Comparison of ENCODE assay signal across 18 cellular contexts in genomic region chr1:115680730-115681111, GRCh38. TPM values are rescaled to one million over a fixed set of nuclear protein-coding genes. Genes with fewer than 3 reads are reported as not detected.
DNase-seq lines count a peak whose midpoint lies in the region; ATAC-seq and TF ChIP-seq lines count a peak whose summit lies in the region.
"Had no signal": no experiment of that assay in that cellular context is flagged by ENCODE, and none has a peak within 500 bp of the region (broad histone marks: within the 10 kb centered on the region; RNA-seq: fewer than 3 reads in every experiment).

No MANE protein-coding gene starts in this region.

- H3K9me3 ChIP-seq in breast epithelium: no peaks in the 10 kb centered on the region
- no peaks in the 10 kb centered on the region for H3K9me3 ChIP-seq in vagina
- no peaks in the 10 kb centered on the region for H3K9me3 ChIP-seq in ovary
- H3K9me3 ChIP-seq: A549 had no signal

- H3K4me1 Mint-ChIP-seq in MCF 10A (ENCODE audit: insufficient read depth, unreplicated experiment): peaks cover 18% of the 10 kb centered on the region
- no peaks in the 10 kb centered on the region for H3K4me1 Mint-ChIP-seq in activated CD4-positive, alpha-beta memory T cell treated with anti-CD3 and anti-CD28 coated beads for 36 hours (ENCODE audit: low read depth)
- H3K4me1 Mint-ChIP-seq: CD14-positive monocyte had no signal

- TF ChIP-seq POLR2A in breast epithelium (IDR thresholded peaks at IDR 0.05) (no peak), vagina (IDR thresholded peaks at IDR 0.05) (no peak), ovary (IDR thresholded peaks at IDR 0.05) (no peak)

- WGBS in ovary, 3 donors: 79 to 95% (median 92%) methylated on average over 5 of the region's 5 CpGs

- TF ChIP-seq CTCF in MCF 10A (IDR thresholded peaks at IDR 0.05; ENCODE audit: unreplicated experiment) (no peak), breast epithelium (IDR thresholded peaks at IDR 0.05) (no peak), vagina (IDR thresholded peaks at IDR 0.05) (no peak), ovary (IDR thresholded peaks at IDR 0.05) (no peak)

- H3K4me3 Mint-ChIP-seq in MCF 10A (ENCODE audit: unreplicated experiment): no peak overlapping the region
- H3K4me3 Mint-ChIP-seq in activated CD4-positive, alpha-beta memory T cell treated with anti-CD3 and anti-CD28 coated beads for 36 hours: no peak overlapping the region
- H3K4me3 Mint-ChIP-seq: CD14-positive monocyte, H9 had no signal

- no peaks in the 10 kb centered on the region for H3K27me3 Mint-ChIP-seq in MCF 10A (ENCODE audit: insufficient read depth, unreplicated experiment)
- H3K27me3 Mint-ChIP-seq in activated CD4-positive, alpha-beta memory T cell treated with anti-CD3 and anti-CD28 coated beads for 36 hours: no peaks in the 10 kb centered on the region

- no TSS peak for BruUV-seq in MCF 10A (replicated peaks; lab: Mats Ljungman, UMichigan)

- no peak overlapping the region for H3K27ac ChIP-seq in breast epithelium
- peak overlapping the region; percentile 79 for H3K27ac ChIP-seq in rectal smooth muscle tissue (ENCODE audit: low read depth, low read length)
- peak overlapping the region; percentile 69 for H3K27ac ChIP-seq in vagina
- H3K27ac ChIP-seq in ovary: no peak overlapping the region
- H3K27ac ChIP-seq: A549 had no signal

- CTCF ChIA-PET in MCF 10A (lab: Yijun Ruan, JAX): interaction anchor here (0.9 to 1.7 kb wide), 2 partner anchors 26 to 38 kb away, joined by 3 to 6 read pairs; no protein-coding TSS in a partner anchor
- CTCF ChIA-PET in activated CD4-positive, alpha-beta memory T cell treated with anti-CD3 and anti-CD28 coated beads for 36 hours (lab: Charles Lee): interaction anchor here (1.0 kb wide), 1 partner anchor 26 kb away, joined by 3 read pairs; no protein-coding TSS in a partner anchor

- peak overlapping the region; percentile 68 for H3K27ac Mint-ChIP-seq in MCF 10A (ENCODE audit: low read depth, unreplicated experiment)
- no peak overlapping the region for H3K27ac Mint-ChIP-seq in activated CD4-positive, alpha-beta memory T cell treated with anti-CD3 and anti-CD28 coated beads for 36 hours

- H3K36me3 Mint-ChIP-seq in MCF 10A (ENCODE audit: insufficient read depth, unreplicated experiment): peaks cover 17% of the 10 kb centered on the region
- no peaks in the 10 kb centered on the region for H3K36me3 Mint-ChIP-seq in activated CD4-positive, alpha-beta memory T cell treated with anti-CD3 and anti-CD28 coated beads for 36 hours

- no peak overlapping the region for H3K4me3 ChIP-seq in breast epithelium
- no peak overlapping the region for H3K4me3 ChIP-seq in rectal smooth muscle tissue (ENCODE audit: low read length)
- no peak overlapping the region for H3K4me3 ChIP-seq in vagina
- no peak overlapping the region for H3K4me3 ChIP-seq in ovary
- H3K4me3 ChIP-seq: A549, GM12878 had no signal

- H3K4me1 ChIP-seq in breast epithelium (no peaks in the 10 kb centered on the region), rectal smooth muscle tissue (ENCODE audit: control insufficient read depth, insufficient read depth, low read length) (peaks cover 34% of the 10 kb centered on the region), vagina (peaks cover 39% of the 10 kb centered on the region), ovary (ENCODE audit: insufficient read depth) (peaks cover 6% of the 10 kb centered on the region)

- ATAC-seq in left cardiac atrium: peak; percentile 20 to 66
- ATAC-seq: A549, HepG2 had no signal

- H3K36me3 ChIP-seq in breast epithelium: no peaks in the 10 kb centered on the region
- H3K36me3 ChIP-seq in rectal smooth muscle tissue (ENCODE audit: control insufficient read depth, insufficient read depth, low read length): peaks cover 13% of the 10 kb centered on the region
- H3K36me3 ChIP-seq in vagina: peaks cover 0 to 26% of the 10 kb centered on the region in 2 donors
- no peaks in the 10 kb centered on the region for H3K36me3 ChIP-seq in ovary

- no peak for DNase-seq in MCF 10A (ENCODE audit: unreplicated experiment)
- no peak for DNase-seq in breast epithelium (ENCODE audit: low spot score in 2 of 2)
- DNase-seq in left cardiac atrium: no peak
- DNase-seq in vagina (ENCODE audit: extremely low spot score in 2 of 2): no peak
- no peak for DNase-seq in ovary
- no peak for DNase-seq in NCI-H345 (lab: John Stamatoyannopoulos, UW)
- DNase-seq in activated CD4-positive, alpha-beta memory T cell treated with anti-CD3 and anti-CD28 coated beads for 36 hours: no peak
- DNase-seq: COR-L47, H9, MM.1S, NCI-H1105 treated with DMSO at 0.1 percent for 48 hours, NCI-H187, NCI-H774 had no signal

- intact Hi-C loops in MCF 10A (cut with micrococcal nuclease) (no loop called here), breast epithelium (cut with DNase I; ENCODE audit: low total_unique reads) (no loop called here), left cardiac atrium (cut with DNase I) (no loop called here), vagina (cut with DNase I) (no loop called here), ovary (cut with DNase I) (no loop called here)
- intact Hi-C loops in activated CD4-positive, alpha-beta memory T cell treated with anti-CD3 and anti-CD28 coated beads for 36 hours (cut with micrococcal nuclease): loop anchor here (10.0 kb wide), 1 partner anchor 46 kb away; no protein-coding TSS in a partner anchor

- H3K27me3 ChIP-seq in breast epithelium (no peaks in the 10 kb centered on the region), rectal smooth muscle tissue (ENCODE audit: control insufficient read depth, insufficient read depth, low read length) (no peaks in the 10 kb centered on the region), vagina (no peaks in the 10 kb centered on the region), ovary (no peaks in the 10 kb centered on the region)

- TF ChIP-seq EP300 in ovary (IDR thresholded peaks at IDR 0.05): no peak

- H3K9ac ChIP-seq in rectal smooth muscle tissue (ENCODE audit: low read length): no peak overlapping the region

- POLR2A ChIA-PET in MCF 10A (lab: Yijun Ruan, JAX): interaction anchor here (0.6 to 2.6 kb wide), 3 partner anchors 13 to 39 kb away, joined by 3 to 18 read pairs (median 3); partner anchors contain the start of gene VANGL1
- POLR2A ChIA-PET in activated CD4-positive, alpha-beta memory T cell treated with anti-CD3 and anti-CD28 coated beads for 36 hours (lab: Charles Lee): no interaction called here

- H3K9me3 Mint-ChIP-seq in MCF 10A (ENCODE audit: unreplicated experiment): no peaks in the 10 kb centered on the region
- no peaks in the 10 kb centered on the region for H3K9me3 Mint-ChIP-seq in activated CD4-positive, alpha-beta memory T cell treated with anti-CD3 and anti-CD28 coated beads for 36 hours
- H3K9me3 Mint-ChIP-seq: H9 had no signal

RNA-seq across cellular contexts. Expression of gene VANGL1, which starts 39.0 kb away (rescaled TPM):
- total RNA-seq in MCF 10A (2022): 10.5 and 16.4 TPM in 2 replicates
- 1 to 10 TPM; 6.6 to 7.5 (median 7.5) TPM for total RNA-seq in breast epithelium
- total RNA-seq in left cardiac atrium: 1 to 10 TPM; 5.2 to 7.5 TPM
- total RNA-seq in vagina: 8.1 TPM
- total RNA-seq in ovary: 10 to 100 TPM in 2 of 7 donors, 1 to 10 TPM in 5; 1.8 to 10.2 (median 8.8) TPM
- polyA plus RNA-seq in ovary: 10 to 100 TPM in 1 of 2 donors, 1 to 10 TPM in 1; 2.9 to 11.0 TPM
- 1 to 10 TPM; 4.2 to 4.4 TPM for total RNA-seq in activated CD4-positive, alpha-beta memory T cell treated with anti-CD3 and anti-CD28 coated beads for 36 hours

Comparison
In these comparisons a context has a peak if more than half of its experiments do, and no peak if none do; other contexts are left out.
1. H3K27ac ChIP-seq: peak in rectal smooth muscle tissue (single experiment) and vagina (single experiment); none in breast epithelium (0 of 2) and ovary (0 of 2).